8 cellular contexts compared by ENCODE assay signal in genomic region chr11:123062158-123062891, GRCh38. TPM values are rescaled to one million over a fixed set of nuclear protein-coding genes. Genes with fewer than 3 reads are reported as not detected.
DNase-seq lines count a peak whose midpoint lies in the region; ATAC-seq, FAIRE-seq and TF ChIP-seq lines count a peak whose summit lies in the region.

No MANE protein-coding gene starts in this region.

- peaks cover 23 to 40% of the 10 kb centered on the region in 2 experiments for H3K36me3 ChIP-seq in keratinocyte (ENCODE audit: control insufficient read depth in 2 of 2, extremely low read depth in 1 of 2, insufficient read depth in 2 of 2, low read length in 2 of 2)

- H3K9me1 ChIP-seq in keratinocyte (ENCODE audit: control insufficient read depth, extremely low read depth, insufficient read depth, low read length): no peaks in the 10 kb centered on the region

- H3K4me1 ChIP-seq in keratinocyte (ENCODE audit: control insufficient read depth, extremely low read depth, insufficient read depth, low read length): peaks cover 29% of the 10 kb centered on the region

- peak overlapping the region; percentile 99 for H3K27ac ChIP-seq in keratinocyte (ENCODE audit: control insufficient read depth, insufficient read depth, low read length)

- peak; percentile 84 for ATAC-seq in GM19035 (IDR thresholded peaks at IDR 0.05; ENCODE audit: unreplicated experiment)
- peak; percentile 89 for ATAC-seq in HG03354 (IDR thresholded peaks at IDR 0.05; ENCODE audit: poor library complexity, severe bottlenecking, unreplicated experiment)

- no peaks in the 10 kb centered on the region for H3K27me3 ChIP-seq in keratinocyte (ENCODE audit: control insufficient read depth, extremely low read depth, insufficient read depth, low read length)

- peak in 1 of 3 experiments; percentile 2 for TF ChIP-seq CTCF in keratinocyte (optimal IDR thresholded peaks at IDR 0.05 in 1 of 3, IDR thresholded peaks at IDR 0.05 in 1 of 3, conservative IDR thresholded peaks at IDR 0.05 in 1 of 3; ENCODE audit: extremely low read depth in 1 of 3, insufficient read depth in 2 of 3, low read length in 3 of 3)

- peak overlapping the region; percentile 100 for H3K9ac ChIP-seq in keratinocyte (ENCODE audit: control insufficient read depth, extremely low read depth, insufficient read depth, low read length)

- peaks cover 36% of the 10 kb centered on the region for H4K20me1 ChIP-seq in keratinocyte (ENCODE audit: control insufficient read depth, extremely low read depth, insufficient read depth, low read length)

- peak overlapping the region; percentile 95 for H2AFZ ChIP-seq in keratinocyte (ENCODE audit: control insufficient read depth, low read length)

- no peak for FAIRE-seq in keratinocyte (lab: Jason Lieb, UNC)

- DNase-seq in AG08396 (ENCODE audit: low spot score) (peak; percentile 95), NCI-H446 (lab: John Stamatoyannopoulos, UW) (peak; percentile 100), cerebellar nuclear complex (lab: John Stamatoyannopoulos, UW) (peak; percentile 97 to 99), keratinocyte (ENCODE audit: low read depth, low spot score) (no peak)
- peak; percentile 100 for DNase-seq in activated CD4-positive, CD25-positive, alpha-beta regulatory T cell treated with anti-CD3 and anti-CD28 coated beads, Interleukin-2, amount 50 U/mL, for 72 hours
- DNase-seq in stimulated activated CD4-positive, alpha-beta T cell treated with anti-CD3 and anti-CD28 coated beads, Interleukin-12 subunit alpha, Interleukin-12 subunit beta, amount 100 ng/mL, for 48 hours (ENCODE audit: low read depth in 2 of 3, low spot score in 1 of 3): peak; percentile 98 to 100 (median 100)

- dilution Hi-C loops in keratinocyte (cut with MboI; ENCODE audit: extremely low pct_ligation_motif_present, low sequenced_read_pairs): no loop called here

- no peaks in the 10 kb centered on the region for H3K9me3 ChIP-seq in keratinocyte (ENCODE audit: control insufficient read depth, low read depth, low read length)

- H3K79me2 ChIP-seq in keratinocyte (ENCODE audit: control insufficient read depth, insufficient read depth, low read length): peaks cover 56% of the 10 kb centered on the region

- peak overlapping the region; percentile 98 to 100 (median 99) for H3K4me3 ChIP-seq in keratinocyte (ENCODE audit: control insufficient read depth in 2 of 3, extremely low read depth in 1 of 3, insufficient read depth in 2 of 3, low read depth in 1 of 3, low read length in 3 of 3)

- peak overlapping the region; percentile 96 for H3K4me2 ChIP-seq in keratinocyte (ENCODE audit: control insufficient read depth, extremely low read depth, insufficient read depth, low read depth, low read length)

RNA-seq across cellular contexts. Expression of gene HSPA8, which starts 0.4 kb away (rescaled TPM):
- 2,567 to 3,596 TPM (median 3,207 TPM) in 3 replicates for polyA plus RNA-seq in keratinocyte
- polyA plus RNA-seq in keratinocyte (2011; ENCODE audit: low read depth): 7,600 TPM
- 1,397 and 2,546 TPM in 2 replicates for polyA plus RNA-seq in keratinocyte (2011; cell fraction: cytosol; rRNA removed)
- polyA plus RNA-seq in keratinocyte (2011; cell fraction: nucleus; rRNA removed): 2,037 and 2,525 TPM in 2 replicates
- 1,916 and 2,237 TPM in 2 replicates for polyA plus RNA-seq in keratinocyte (2012; ENCODE audit: low replicate concordance)
- polyA minus RNA-seq in keratinocyte: 3,035 to 4,185 TPM (median 3,746 TPM) in 3 replicates
- 1,174 TPM for polyA minus RNA-seq in keratinocyte (2011; cell fraction: cytosol; rRNA and poly(A)+ RNA removed)
- polyA minus RNA-seq in keratinocyte (2011; cell fraction: nucleus; rRNA and poly(A)+ RNA removed): 1,345 and 2,183 TPM in 2 replicates
